ENCODE assay signal across 9 cellular contexts in the genomic region with DNA sequence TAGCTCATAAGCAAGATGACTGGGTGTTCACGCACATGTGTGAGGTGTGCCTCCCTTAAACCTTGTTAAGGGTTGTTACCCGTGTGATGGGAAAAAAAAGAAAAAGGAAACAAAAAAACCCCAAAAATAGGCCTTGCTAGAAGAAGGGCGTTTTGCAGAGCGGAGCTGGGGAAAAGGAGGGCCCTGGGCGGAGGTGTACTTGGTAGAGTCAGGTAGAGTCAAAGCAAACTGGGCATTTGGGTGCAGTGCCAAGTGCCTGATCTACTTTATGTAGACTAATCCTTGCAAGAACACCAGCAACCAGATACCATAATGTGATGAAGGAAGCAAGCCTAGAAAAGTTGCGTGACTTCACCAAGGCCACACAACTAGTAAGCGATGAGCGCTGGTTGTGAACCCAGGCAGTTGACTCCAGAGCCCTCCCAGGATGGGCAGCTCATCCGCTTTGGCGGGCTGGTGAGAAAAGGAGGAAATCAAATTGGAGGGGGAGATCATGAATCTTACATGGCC. TPM values are rescaled to one million over a fixed set of nuclear protein-coding genes. Genes with fewer than 3 reads are reported as not detected.
DNase-seq lines count a peak whose midpoint lies in the region; ATAC-seq lines count a peak whose summit lies in the region.
"Had no signal": no experiment of that assay in that cellular context is flagged by ENCODE, and none has a peak within 500 bp of the region (broad histone marks: within the 10 kb centered on the region; RNA-seq: fewer than 3 reads in every experiment).

No MANE protein-coding gene starts in this region.

- ATAC-seq in activated T-helper 17 cell treated with anti-CD3 and anti-CD28 coated beads, Interleukin-2, amount 50 U/mL, for 72 hours (replicated peaks) = no peak
- ATAC-seq in left lobe of liver (no peak), GM21367 (IDR thresholded peaks at IDR 0.05; ENCODE audit: unreplicated experiment) (no peak)
- no peak for ATAC-seq in stimulated activated naive B cell treated with anti-CD40 and anti-IgM and Interleukin-4, amounts not matched to agents 10 μg/mL and 1 μg/mL and 100 μg/mL, for 72 hours (replicated peaks)

- no peaks in the 10 kb centered on the region for H3K27me3 Mint-ChIP-seq in activated T-helper 17 cell treated with anti-CD3 and anti-CD28 coated beads, Interleukin-2, amount 50 U/mL, for 72 hours
- no peaks in the 10 kb centered on the region for H3K27me3 Mint-ChIP-seq in stimulated activated naive B cell treated with anti-CD40 and anti-IgM and Interleukin-4, amounts not matched to agents 10 μg/mL and 1 μg/mL and 100 μg/mL, for 72 hours

- peak overlapping the region; percentile 97 for H3K4me3 Mint-ChIP-seq in activated T-helper 17 cell treated with anti-CD3 and anti-CD28 coated beads, Interleukin-2, amount 50 U/mL, for 72 hours
- peak overlapping the region; percentile 86 to 94 for H3K4me3 Mint-ChIP-seq in stimulated activated naive B cell treated with anti-CD40 and anti-IgM and Interleukin-4, amounts not matched to agents 10 μg/mL and 1 μg/mL and 100 μg/mL, for 72 hours

- no peaks in the 10 kb centered on the region for H3K9me3 Mint-ChIP-seq in activated T-helper 17 cell treated with anti-CD3 and anti-CD28 coated beads, Interleukin-2, amount 50 U/mL, for 72 hours
- no peaks in the 10 kb centered on the region for H3K9me3 Mint-ChIP-seq in stimulated activated naive B cell treated with anti-CD40 and anti-IgM and Interleukin-4, amounts not matched to agents 10 μg/mL and 1 μg/mL and 100 μg/mL, for 72 hours

- H3K4me1 Mint-ChIP-seq in activated T-helper 17 cell treated with anti-CD3 and anti-CD28 coated beads, Interleukin-2, amount 50 U/mL, for 72 hours = peaks cover 23% of the 10 kb centered on the region
- peaks cover 32 to 51% of the 10 kb centered on the region in 2 donors for H3K4me1 Mint-ChIP-seq in stimulated activated naive B cell treated with anti-CD40 and anti-IgM and Interleukin-4, amounts not matched to agents 10 μg/mL and 1 μg/mL and 100 μg/mL, for 72 hours

- H3K36me3 Mint-ChIP-seq in activated T-helper 17 cell treated with anti-CD3 and anti-CD28 coated beads, Interleukin-2, amount 50 U/mL, for 72 hours (ENCODE audit: low read depth) = peaks cover 29% of the 10 kb centered on the region
- peaks cover 23 to 28% of the 10 kb centered on the region in 2 donors for H3K36me3 Mint-ChIP-seq in stimulated activated naive B cell treated with anti-CD40 and anti-IgM and Interleukin-4, amounts not matched to agents 10 μg/mL and 1 μg/mL and 100 μg/mL, for 72 hours

- peak; percentile 19 for DNase-seq in SKM-1 treated with dmso at 0.1 percent for 144 hours (lab: John Stamatoyannopoulos, UW; ENCODE audit: unreplicated experiment)
- no peak for DNase-seq in SKM-1 (lab: John Stamatoyannopoulos, UW; ENCODE audit: unreplicated experiment)
- peak; percentile 38 for DNase-seq in left lobe of liver (ENCODE audit: low spot score)
- DNase-seq in stimulated activated naive B cell treated with anti-CD40 and anti-IgM and Interleukin-4, amounts not matched to agents 10 μg/mL and 1 μg/mL and 100 μg/mL, for 72 hours = no peak
- no peak for DNase-seq in SK-N-DZ (ENCODE audit: low spot score)
- DNase-seq in occipital lobe (lab: John Stamatoyannopoulos, UW) = no peak
- DNase-seq: cortex of kidney had no signal

- H3K27ac Mint-ChIP-seq in activated T-helper 17 cell treated with anti-CD3 and anti-CD28 coated beads, Interleukin-2, amount 50 U/mL, for 72 hours = peak overlapping the region; percentile 91
- H3K27ac Mint-ChIP-seq in stimulated activated naive B cell treated with anti-CD40 and anti-IgM and Interleukin-4, amounts not matched to agents 10 μg/mL and 1 μg/mL and 100 μg/mL, for 72 hours = peak overlapping the region; percentile 85

RNA-seq across cellular contexts. Expression of a gene that starts 1.2 kb away (rescaled TPM):
- total RNA-seq in activated T-helper 17 cell treated with anti-CD3 and anti-CD28 coated beads, Interleukin-2, amount 50 U/mL, for 72 hours = 10 to 100 TPM; 11.1 to 12.0 TPM
- total RNA-seq in left lobe of liver (11.4 TPM), occipital lobe (3.0 TPM)
- polyA plus RNA-seq in SK-N-DZ (2014; cell fraction: cytosol; rRNA removed) = 1.4 and 2.6 TPM in 2 replicates
- polyA plus RNA-seq in SK-N-DZ (2014; cell fraction: nucleus; rRNA removed) = 0.85 and 3.2 TPM in 2 replicates

RNA-seq across cellular contexts. Expression of a gene that starts 12.8 kb away (rescaled TPM):
- total RNA-seq in activated T-helper 17 cell treated with anti-CD3 and anti-CD28 coated beads, Interleukin-2, amount 50 U/mL, for 72 hours = 10 to 100 TPM; 34.6 to 47.1 TPM
- total RNA-seq in left lobe of liver (46.0 TPM), occipital lobe (15.3 TPM)
- 44.6 and 48.7 TPM in 2 replicates for polyA plus RNA-seq in SK-N-DZ (2014; cell fraction: cytosol; rRNA removed)
- 65.7 and 79.5 TPM in 2 replicates for polyA plus RNA-seq in SK-N-DZ (2014; cell fraction: nucleus; rRNA removed)

RNA-seq across cellular contexts. Expression of a gene that starts 13.0 kb away (rescaled TPM):
- 100 to 1,000 TPM in 1 of 2 donors, 10 to 100 TPM in 1; 92.5 to 142 TPM for total RNA-seq in activated T-helper 17 cell treated with anti-CD3 and anti-CD28 coated beads, Interleukin-2, amount 50 U/mL, for 72 hours
- 149 TPM for total RNA-seq in left lobe of liver
- 28.1 and 30.0 TPM in 2 replicates for polyA plus RNA-seq in SK-N-DZ (2014; cell fraction: cytosol; rRNA removed)
- 50.4 and 54.0 TPM in 2 replicates for polyA plus RNA-seq in SK-N-DZ (2014; cell fraction: nucleus; rRNA removed)
- total RNA-seq in occipital lobe = 10.5 TPM

RNA-seq across cellular contexts. Expression of a gene that starts 22.1 kb away (rescaled TPM):
- total RNA-seq in activated T-helper 17 cell treated with anti-CD3 and anti-CD28 coated beads, Interleukin-2, amount 50 U/mL, for 72 hours = 10 to 100 TPM; 28.1 to 47.5 TPM
- 14.5 TPM for total RNA-seq in left lobe of liver
- 13.7 and 17.4 TPM in 2 replicates for polyA plus RNA-seq in SK-N-DZ (2014; cell fraction: cytosol; rRNA removed)
- 6.0 and 10.6 TPM in 2 replicates for polyA plus RNA-seq in SK-N-DZ (2014; cell fraction: nucleus; rRNA removed)
- total RNA-seq in occipital lobe = 3.7 TPM

Comparison
In these comparisons a context has a peak if more than half of its experiments do, and no peak if none do; other contexts are left out.
1. DNase-seq: peak in SKM-1 treated with dmso at 0.1 percent for 144 hours (single experiment) and left lobe of liver (single experiment); none in SKM-1 (single experiment), stimulated activated naive B cell treated with anti-CD40 and anti-IgM and Interleukin-4, amounts not matched to agents 10 μg/mL and 1 μg/mL and 100 μg/mL, for 72 hours (single experiment), SK-N-DZ (single experiment) and occipital lobe (single experiment).